In the genomic region with DNA sequence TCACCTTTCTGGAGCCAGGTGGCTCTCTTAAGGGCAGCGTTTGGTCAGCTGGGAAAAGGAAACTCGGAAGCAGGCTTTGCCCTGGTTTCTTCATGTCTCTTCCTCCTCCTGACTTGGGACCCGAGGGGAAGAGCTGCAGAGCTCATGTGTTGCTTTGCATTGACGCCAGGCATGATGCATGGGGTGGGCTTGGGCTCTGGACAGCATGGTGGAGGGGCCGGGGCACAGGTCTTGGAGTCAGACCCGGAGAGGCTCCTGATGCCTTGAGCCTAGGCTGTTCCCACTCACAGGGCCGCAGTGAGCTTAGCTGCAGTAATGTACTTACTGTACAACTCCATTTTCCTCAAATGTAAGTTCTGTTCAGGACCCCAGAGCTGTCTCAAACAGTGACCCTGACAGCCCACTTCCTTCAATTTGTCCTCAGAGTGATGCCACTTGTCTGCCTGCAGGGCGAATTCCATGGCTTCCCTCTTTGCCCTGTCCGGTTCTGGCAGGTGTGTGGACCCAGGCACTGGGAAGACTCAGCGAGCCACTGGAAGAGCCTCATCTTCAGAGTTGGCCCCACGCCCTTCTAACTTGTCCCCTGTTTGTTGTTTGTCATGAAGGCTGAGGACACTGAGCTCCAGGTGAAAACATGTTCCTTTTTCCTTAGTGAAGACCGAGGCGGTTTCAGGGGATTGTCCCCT, we compare ENCODE assay signal across 14 cellular contexts.
"Had no signal": no experiment of that assay in that cellular context is flagged by ENCODE, and none has a peak within 500 bp of the region (broad histone marks: within the 10 kb centered on the region; RNA-seq: fewer than 3 reads in every experiment).

No MANE protein-coding gene starts in this region.

- H3K27me3 Mint-ChIP-seq: naive thymus-derived CD4-positive, alpha-beta T cell had no signal

- H3K9me3 Mint-ChIP-seq: naive thymus-derived CD4-positive, alpha-beta T cell; nephron progenitor cell had no signal

- ATAC-seq: esophagus mucosa; heart left ventricle; naive thymus-derived CD4-positive, alpha-beta T cell; sciatic nerve had no signal

- H3K4me3 Mint-ChIP-seq: naive thymus-derived CD4-positive, alpha-beta T cell; nephron progenitor cell had no signal

- DNase-seq: colonic mucosa; effector CD8-positive, alpha-beta T cell; heart left ventricle; hippocampal formation; kidney glomerular epithelial cell; mesendoderm; naive thymus-derived CD4-positive, alpha-beta T cell; nephron progenitor cell; stimulated activated CD4-positive, alpha-beta T cell treated with anti-CD3 and anti-CD28 coated beads, Interleukin-12 subunit alpha, Interleukin-12 subunit beta, amount 100 ng/mL, for 4 hours; stimulated activated naive CD4-positive, alpha-beta T cell; stomach; trophoblast cell had no signal
